ENCODE assay signal across 8 cellular contexts in genomic region chr15:91855684-91856553, GRCh38. TPM values are rescaled to one million over a fixed set of nuclear protein-coding genes. Genes with fewer than 3 reads are reported as not detected.
DNase-seq lines count a peak whose midpoint lies in the region; ATAC-seq and TF ChIP-seq lines count a peak whose summit lies in the region.

No MANE protein-coding gene starts in this region.

- peak overlapping the region; percentile 18 for H3K27ac Mint-ChIP-seq in activated T-cell treated with anti-CD3 and anti-CD28 coated beads, Interleukin-2, amount 50 U/mL, for 24 hours

- H3K27me3 ChIP-seq in MM.1S (replicated peaks; ENCODE audit: insufficient read depth, low read length): no peaks in the 10 kb centered on the region
- H3K27me3 ChIP-seq in SU-DHL-6 (ENCODE audit: low read length): no peaks in the 10 kb centered on the region
- H3K27me3 ChIP-seq in hepatocyte: peaks cover 42% of the 10 kb centered on the region

- H3K9me3 Mint-ChIP-seq in activated T-cell treated with anti-CD3 and anti-CD28 coated beads, Interleukin-2, amount 50 U/mL, for 24 hours: no peaks in the 10 kb centered on the region

- H3K9me2 ChIP-seq in MM.1S (replicated peaks; ENCODE audit: insufficient read depth, low read length) (no peaks in the 10 kb centered on the region), SU-DHL-6 (replicated peaks; ENCODE audit: insufficient read depth, low read length) (no peaks in the 10 kb centered on the region), hepatocyte (replicated peaks; ENCODE audit: insufficient read depth) (no peaks in the 10 kb centered on the region)

- H3K9me3 ChIP-seq in MM.1S (replicated peaks; ENCODE audit: insufficient read depth, low read length): no peaks in the 10 kb centered on the region
- no peaks in the 10 kb centered on the region for H3K9me3 ChIP-seq in SU-DHL-6 (ENCODE audit: insufficient read depth, low read length)
- H3K9me3 ChIP-seq in hepatocyte (ENCODE audit: low read depth): no peaks in the 10 kb centered on the region

- no peak; the same call in 1 of the 2 replicates for TF ChIP-seq CTCF in MM.1S (IDR thresholded peaks at IDR 0.05; ENCODE audit: low read length)
- TF ChIP-seq CTCF in SU-DHL-6 (IDR thresholded peaks at IDR 0.05; ENCODE audit: insufficient read depth, low read length, poor library complexity, severe bottlenecking): no peak
- peak; percentile 6 for TF ChIP-seq CTCF in hepatocyte (IDR thresholded peaks at IDR 0.05; ENCODE audit: poor library complexity)

- peaks cover 74% of the 10 kb centered on the region for H3K4me1 Mint-ChIP-seq in activated T-cell treated with anti-CD3 and anti-CD28 coated beads, Interleukin-2, amount 50 U/mL, for 24 hours (ENCODE audit: low read depth)

- no peak overlapping the region for H3K4me3 Mint-ChIP-seq in activated T-cell treated with anti-CD3 and anti-CD28 coated beads, Interleukin-2, amount 50 U/mL, for 24 hours

- H3K27me3 Mint-ChIP-seq in activated T-cell treated with anti-CD3 and anti-CD28 coated beads, Interleukin-2, amount 50 U/mL, for 24 hours: no peaks in the 10 kb centered on the region

- H3K27ac ChIP-seq in MM.1S (ENCODE audit: low read length) (no peak overlapping the region), SU-DHL-6 (ENCODE audit: low read depth, low read length) (peak overlapping the region; percentile 91), hepatocyte (no peak overlapping the region)

- H3K36me3 Mint-ChIP-seq in activated T-cell treated with anti-CD3 and anti-CD28 coated beads, Interleukin-2, amount 50 U/mL, for 24 hours (ENCODE audit: low read depth): no peaks in the 10 kb centered on the region

- H3K4me2 ChIP-seq in MM.1S (ENCODE audit: low read depth, low read length) (peak overlapping the region; percentile 25; the same call in 1 of the 2 replicates), SU-DHL-6 (ENCODE audit: low read depth, low read length, poor library complexity, severe bottlenecking) (peak overlapping the region; percentile 78), hepatocyte (no peak overlapping the region)

- ATAC-seq in GM19023 (IDR thresholded peaks at IDR 0.05; ENCODE audit: unreplicated experiment): no peak
- ATAC-seq in GM21723 (IDR thresholded peaks at IDR 0.05; ENCODE audit: unreplicated experiment): no peak
- no peak for ATAC-seq in HG02870 (IDR thresholded peaks at IDR 0.05; ENCODE audit: unreplicated experiment)

- H3K79me2 ChIP-seq in MM.1S (ENCODE audit: low read length) (peaks cover 42% of the 10 kb centered on the region), SU-DHL-6 (ENCODE audit: insufficient read depth, low read length) (peaks cover 13% of the 10 kb centered on the region; the same call in 1 of the 2 replicates), hepatocyte (no peaks in the 10 kb centered on the region)

- H3K9ac ChIP-seq in MM.1S (ENCODE audit: low read length) (no peak overlapping the region), SU-DHL-6 (ENCODE audit: low read length) (peak overlapping the region; percentile 65)

- WGBS in hepatocyte (ENCODE audit: low lambda C conversion rate, missing lambda C conversion rate): 72% methylated on average over 15 of the region's 15 CpGs

- H3K36me3 ChIP-seq in MM.1S (replicated peaks; ENCODE audit: insufficient read depth, low read length) (no peaks in the 10 kb centered on the region), SU-DHL-6 (ENCODE audit: low read length) (no peaks in the 10 kb centered on the region), hepatocyte (replicated peaks; ENCODE audit: insufficient read depth, low read depth) (no peaks in the 10 kb centered on the region)

- H4K20me1 ChIP-seq in MM.1S (ENCODE audit: insufficient read depth, low read length) (no peaks in the 10 kb centered on the region), SU-DHL-6 (ENCODE audit: low read depth, low read length) (peaks cover 28% of the 10 kb centered on the region), hepatocyte (ENCODE audit: insufficient read depth, poor library complexity, severe bottlenecking) (no peaks in the 10 kb centered on the region)

- H3K4me1 ChIP-seq in MM.1S (ENCODE audit: low read length) (peaks cover 46% of the 10 kb centered on the region), hepatocyte (ENCODE audit: insufficient read depth) (no peaks in the 10 kb centered on the region)

- H3F3A ChIP-seq in MM.1S (ENCODE audit: insufficient read depth, low read length): peaks cover 27% of the 10 kb centered on the region
- peaks cover 42% of the 10 kb centered on the region for H3F3A ChIP-seq in SU-DHL-6 (ENCODE audit: insufficient read depth)

- H2AFZ ChIP-seq in MM.1S (ENCODE audit: low read length): no peak overlapping the region
- no peak overlapping the region for H2AFZ ChIP-seq in SU-DHL-6 (ENCODE audit: low read depth, low read length, severe bottlenecking)
- no peak overlapping the region for H2AFZ ChIP-seq in hepatocyte

- no peak for DNase-seq in activated T-cell treated with anti-CD3 and anti-CD28 coated beads, Interleukin-2, amount 50 U/mL, for 24 hours
- no peak for DNase-seq in activated T-cell treated with anti-CD3 and anti-CD28 coated beads for 4 hours
- DNase-seq in MM.1S: no peak
- DNase-seq in hepatocyte (ENCODE audit: low spot score): peak; percentile 11

- no peak overlapping the region for H3K4me3 ChIP-seq in MM.1S (ENCODE audit: low read length)
- H3K4me3 ChIP-seq in SU-DHL-6 (ENCODE audit: insufficient read depth, low read length, poor library complexity, severe bottlenecking): peak overlapping the region; percentile 57
- H3K4me3 ChIP-seq in hepatocyte: no peak overlapping the region

RNA-seq across cellular contexts. Expression of gene SLCO3A1, which starts 2.4 kb away (rescaled TPM):
- total RNA-seq in hepatocyte: 1.3 and 1.5 TPM in 2 replicates
- 4.5 and 5.4 TPM in 2 replicates for polyA plus RNA-seq in hepatocyte
